ENCODE assay signal across 1 cellular context in the genomic region with DNA sequence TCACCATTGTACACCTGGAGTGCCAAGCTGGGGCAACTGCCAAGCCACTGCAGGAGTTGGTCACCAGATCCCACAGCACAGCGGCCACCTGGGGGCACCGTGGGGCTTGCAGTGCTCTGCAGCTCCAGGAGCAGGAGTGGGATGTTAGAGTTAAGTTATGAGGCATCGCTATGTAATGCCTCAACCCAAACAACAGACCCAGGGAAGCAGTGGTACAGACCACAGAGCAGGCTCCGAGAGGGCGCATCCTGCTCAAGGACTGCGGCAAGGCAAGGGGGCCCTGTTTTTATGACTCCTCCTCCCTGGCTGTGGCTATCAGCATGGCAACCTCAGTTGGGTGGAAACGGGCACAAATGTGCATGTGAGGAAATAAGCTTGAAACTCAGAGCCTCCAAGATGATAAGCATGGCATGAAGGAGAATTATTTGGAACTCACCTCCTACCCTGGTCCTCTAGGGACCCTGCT.
TF ChIP-seq lines count a peak whose summit lies in the region.

No MANE protein-coding gene starts in this region.

TF ChIP-seq in GM12878, 131 proteins besides CTCF, POLR2A, EP300 and RAD21 (continued from another document):
- TF ChIP-seq, protein P1, sequence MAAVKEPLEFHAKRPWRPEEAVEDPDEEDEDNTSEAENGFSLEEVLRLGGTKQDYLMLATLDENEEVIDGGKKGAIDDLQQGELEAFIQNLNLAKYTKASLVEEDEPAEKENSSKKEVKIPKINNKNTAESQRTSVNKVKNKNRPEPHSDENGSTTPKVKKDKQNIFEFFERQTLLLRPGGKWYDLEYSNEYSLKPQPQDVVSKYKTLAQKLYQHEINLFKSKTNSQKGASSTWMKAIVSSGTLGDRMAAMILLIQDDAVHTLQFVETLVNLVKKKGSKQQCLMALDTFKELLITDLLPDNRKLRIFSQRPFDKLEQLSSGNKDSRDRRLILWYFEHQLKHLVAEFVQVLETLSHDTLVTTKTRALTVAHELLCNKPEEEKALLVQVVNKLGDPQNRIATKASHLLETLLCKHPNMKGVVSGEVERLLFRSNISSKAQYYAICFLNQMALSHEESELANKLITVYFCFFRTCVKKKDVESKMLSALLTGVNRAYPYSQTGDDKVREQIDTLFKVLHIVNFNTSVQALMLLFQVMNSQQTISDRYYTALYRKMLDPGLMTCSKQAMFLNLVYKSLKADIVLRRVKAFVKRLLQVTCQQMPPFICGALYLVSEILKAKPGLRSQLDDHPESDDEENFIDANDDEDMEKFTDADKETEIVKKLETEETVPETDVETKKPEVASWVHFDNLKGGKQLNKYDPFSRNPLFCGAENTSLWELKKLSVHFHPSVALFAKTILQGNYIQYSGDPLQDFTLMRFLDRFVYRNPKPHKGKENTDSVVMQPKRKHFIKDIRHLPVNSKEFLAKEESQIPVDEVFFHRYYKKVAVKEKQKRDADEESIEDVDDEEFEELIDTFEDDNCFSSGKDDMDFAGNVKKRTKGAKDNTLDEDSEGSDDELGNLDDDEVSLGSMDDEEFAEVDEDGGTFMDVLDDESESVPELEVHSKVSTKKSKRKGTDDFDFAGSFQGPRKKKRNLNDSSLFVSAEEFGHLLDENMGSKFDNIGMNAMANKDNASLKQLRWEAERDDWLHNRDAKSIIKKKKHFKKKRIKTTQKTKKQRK (IDR thresholded peaks at IDR 0.05; ENCODE audit: low read depth, low read length) = no peak
- TF ChIP-seq TCF12 (IDR thresholded peaks at IDR 0.05; ENCODE audit: low read depth, low read length) = no peak
- TF ChIP-seq, protein P2, sequence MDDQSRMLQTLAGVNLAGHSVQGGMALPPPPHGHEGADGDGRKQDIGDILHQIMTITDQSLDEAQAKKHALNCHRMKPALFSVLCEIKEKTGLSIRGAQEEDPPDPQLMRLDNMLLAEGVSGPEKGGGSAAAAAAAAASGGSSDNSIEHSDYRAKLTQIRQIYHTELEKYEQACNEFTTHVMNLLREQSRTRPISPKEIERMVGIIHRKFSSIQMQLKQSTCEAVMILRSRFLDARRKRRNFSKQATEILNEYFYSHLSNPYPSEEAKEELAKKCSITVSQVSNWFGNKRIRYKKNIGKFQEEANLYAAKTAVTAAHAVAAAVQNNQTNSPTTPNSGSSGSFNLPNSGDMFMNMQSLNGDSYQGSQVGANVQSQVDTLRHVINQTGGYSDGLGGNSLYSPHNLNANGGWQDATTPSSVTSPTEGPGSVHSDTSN (IDR thresholded peaks at IDR 0.05; ENCODE audit: insufficient replicate concordance, low read depth, low read length) = no peak
- TF ChIP-seq BHLHE40 (IDR thresholded peaks at IDR 0.05; ENCODE audit: borderline replicate concordance in 1 of 2, low read depth in 2 of 2, low read length in 1 of 2) = no peak
- TF ChIP-seq RUNX3 (IDR thresholded peaks at IDR 0.05; ENCODE audit: low read length) = peak; percentile 22; the same call in 1 of the 2 replicates
- TF ChIP-seq, protein P3, sequence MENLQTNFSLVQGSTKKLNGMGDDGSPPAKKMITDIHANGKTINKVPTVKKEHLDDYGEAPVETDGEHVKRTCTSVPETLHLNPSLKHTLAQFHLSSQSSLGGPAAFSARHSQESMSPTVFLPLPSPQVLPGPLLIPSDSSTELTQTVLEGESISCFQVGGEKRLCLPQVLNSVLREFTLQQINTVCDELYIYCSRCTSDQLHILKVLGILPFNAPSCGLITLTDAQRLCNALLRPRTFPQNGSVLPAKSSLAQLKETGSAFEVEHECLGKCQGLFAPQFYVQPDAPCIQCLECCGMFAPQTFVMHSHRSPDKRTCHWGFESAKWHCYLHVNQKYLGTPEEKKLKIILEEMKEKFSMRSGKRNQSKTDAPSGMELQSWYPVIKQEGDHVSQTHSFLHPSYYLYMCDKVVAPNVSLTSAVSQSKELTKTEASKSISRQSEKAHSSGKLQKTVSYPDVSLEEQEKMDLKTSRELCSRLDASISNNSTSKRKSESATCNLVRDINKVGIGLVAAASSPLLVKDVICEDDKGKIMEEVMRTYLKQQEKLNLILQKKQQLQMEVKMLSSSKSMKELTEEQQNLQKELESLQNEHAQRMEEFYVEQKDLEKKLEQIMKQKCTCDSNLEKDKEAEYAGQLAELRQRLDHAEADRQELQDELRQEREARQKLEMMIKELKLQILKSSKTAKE (IDR thresholded peaks at IDR 0.05; ENCODE audit: low read depth, poor library complexity, severe bottlenecking) = no peak
- TF ChIP-seq RAD51 (IDR thresholded peaks at IDR 0.05) = no peak
- TF ChIP-seq PML (IDR thresholded peaks at IDR 0.05; ENCODE audit: low read length) = no peak
- no peak for TF ChIP-seq POLR2AphosphoS5 (IDR thresholded peaks at IDR 0.05; ENCODE audit: low read length)
